In genomic region chr10:58898854-58899573, GRCh38 we compare ENCODE assay signal across 19 cellular contexts.
A peak's percentile ranks its signal among the peaks of the same experiment; 100 is the strongest.
DNase-seq lines count a peak whose midpoint lies in the region; ATAC-seq, FAIRE-seq and TF ChIP-seq lines count a peak whose summit lies in the region.
"Had no signal": no experiment of that assay in that cellular context is flagged by ENCODE, and none has a peak within 500 bp of the region (broad histone marks: within the 10 kb centered on the region; RNA-seq: fewer than 3 reads in every experiment).

No MANE protein-coding gene starts in this region.

- peak overlapping the region; percentile 69 for H3K27ac Mint-ChIP-seq in type B pancreatic cell
- H3K27ac Mint-ChIP-seq: CD4-positive, alpha-beta memory T cell had no signal

- peak; percentile 20 for FAIRE-seq in HTR-8/SVneo (lab: Jason Lieb, UNC)

- H3K4me1 Mint-ChIP-seq in type B pancreatic cell (ENCODE audit: unreplicated experiment), result peaks cover 16% of the 10 kb centered on the region
- H3K4me1 Mint-ChIP-seq: CD4-positive, alpha-beta memory T cell had no signal

- H3K36me3 Mint-ChIP-seq in type B pancreatic cell, result no peaks in the 10 kb centered on the region
- H3K36me3 Mint-ChIP-seq: CD4-positive, alpha-beta memory T cell had no signal

- no peaks in the 10 kb centered on the region for H3K27me3 Mint-ChIP-seq in type B pancreatic cell
- H3K27me3 Mint-ChIP-seq: CD4-positive, alpha-beta memory T cell had no signal

- peaks cover 17% of the 10 kb centered on the region for H3K9me3 Mint-ChIP-seq in type B pancreatic cell

- H3K4me3 ChIP-seq in epithelial cell of esophagus (ENCODE audit: low read length), result no peak overlapping the region
- H3K4me3 ChIP-seq: Peyer's patch had no signal

- ATAC-seq in HG02610 (IDR thresholded peaks at IDR 0.05; ENCODE audit: unreplicated experiment), result no peak
- ATAC-seq: Right ventricle myocardium inferior had no signal

- peak overlapping the region; percentile 8 for H3K4me3 Mint-ChIP-seq in type B pancreatic cell
- H3K4me3 Mint-ChIP-seq: CD4-positive, alpha-beta memory T cell; H9 had no signal

- TF ChIP-seq CTCF in epithelial cell of esophagus (IDR thresholded peaks at IDR 0.05; ENCODE audit: insufficient read depth, low read depth, low read length, missing control alignments), result no peak
- TF ChIP-seq CTCF in type B pancreatic cell (conservative IDR thresholded peaks at IDR 0.05), result no peak

- DNase-seq in NCI-H1436 (lab: John Stamatoyannopoulos, UW), result peak; percentile 31
- no peak for DNase-seq in NCI-H1436 treated with DMSO at 0.1 percent for 48 hours (lab: John Stamatoyannopoulos, UW)
- no peak for DNase-seq in HTR-8/SVneo (ENCODE audit: insufficient read length, low spot score)
- peak; percentile 62 for DNase-seq in epithelial cell of esophagus (ENCODE audit: low read depth)
- DNase-seq in type B pancreatic cell (ENCODE audit: extremely low spot score, unreplicated experiment), result no peak
- no peak for DNase-seq in HT-29 (ENCODE audit: low spot score)
- DNase-seq in T-helper 9 cell, result no peak
- DNase-seq: 8988T; CD4-positive, alpha-beta memory T cell; DMS79 treated with DMSO at 0.1 percent for 48 hours; H9; KG1; NCI-H1048; NCI-H187 treated with DMSO at 0.1 percent for 48 hours; NCI-H2171 treated with DMSO at 0.1 percent for 48 hours; NCI-H446 treated with DMSO at 0.1 percent for 48 hours; Peyer's patch had no signal

Comparison
In these comparisons a context has a peak if more than half of its experiments do, and no peak if none do; other contexts are left out.
1. DNase-seq: peak in NCI-H1436 (single experiment) and epithelial cell of esophagus (single experiment); none in NCI-H1436 treated with DMSO at 0.1 percent for 48 hours (single experiment), HTR-8/SVneo (single experiment), type B pancreatic cell (single experiment), HT-29 (single experiment) and T-helper 9 cell (single experiment).